ENCODE assay signal across 26 cellular contexts in genomic region chr3:102016417-102016816, GRCh38.
"Had no signal": no experiment of that assay in that cellular context is flagged by ENCODE, and none has a peak within 500 bp of the region (broad histone marks: within the 10 kb centered on the region; RNA-seq: fewer than 3 reads in every experiment).

No MANE protein-coding gene starts in this region.

- H3K4me3 ChIP-seq: esophagus squamous epithelium, heart right ventricle, left ventricle myocardium inferior, lower lobe of right lung, ovary, psoas muscle, sigmoid colon, thoracic aorta, tibial nerve, upper lobe of left lung had no signal

- H3K27ac ChIP-seq: esophagus squamous epithelium, heart right ventricle, left ventricle myocardium inferior, lower lobe of right lung, ovary, psoas muscle, sigmoid colon, thoracic aorta, tibial nerve, upper lobe of left lung had no signal

- DNase-seq: cortex of kidney; effector memory CD8-positive, alpha-beta T cell; erythroblast; esophagus squamous epithelium; foreskin melanocyte; glutamatergic neuron; heart right ventricle; hippocampal formation; left cardiac atrium; left ventricle myocardium inferior; lower lobe of right lung; naive thymus-derived CD8-positive, alpha-beta T cell; nephron progenitor cell; nucleus accumbens; ovary; posterior cingulate gyrus; psoas muscle; right cardiac atrium; sigmoid colon; stimulated activated CD4-positive, alpha-beta T cell treated with anti-CD3 and anti-CD28 coated beads, Interleukin-2, amount 100 ng/mL, for 24 hours; stimulated activated CD4-positive, alpha-beta T cell treated with anti-CD3 and anti-CD28 coated beads, Interleukin-4, amount 100 ng/mL, for 24 hours; upper lobe of left lung had no signal

- H3K9me3 Mint-ChIP-seq: effector memory CD8-positive, alpha-beta T cell; stimulated activated effector memory CD8-positive, alpha-beta T cell treated with anti-CD3 and anti-CD28 coated beads, Interleukin-12 subunit alpha, Interleukin-12 subunit beta, amount 100 ng/mL, for 72 hours had no signal

- H3K36me3 ChIP-seq: esophagus squamous epithelium, heart right ventricle, left ventricle myocardium inferior, lower lobe of right lung, ovary, sigmoid colon, thoracic aorta, tibial nerve, upper lobe of left lung had no signal

- ATAC-seq: effector memory CD8-positive, alpha-beta T cell; heart right ventricle; left cardiac atrium; lower lobe of right lung; naive thymus-derived CD8-positive, alpha-beta T cell; psoas muscle; right cardiac atrium; stimulated activated effector memory CD8-positive, alpha-beta T cell treated with anti-CD3 and anti-CD28 coated beads, Interleukin-12 subunit alpha, Interleukin-12 subunit beta, amount 100 ng/mL, for 72 hours had no signal

- H3K9me3 ChIP-seq: lower lobe of right lung, ovary, thoracic aorta had no signal

- H3K4me1 Mint-ChIP-seq: nephron progenitor cell; stimulated activated effector memory CD8-positive, alpha-beta T cell treated with anti-CD3 and anti-CD28 coated beads, Interleukin-12 subunit alpha, Interleukin-12 subunit beta, amount 100 ng/mL, for 72 hours had no signal

- H3K36me3 Mint-ChIP-seq: stimulated activated effector memory CD8-positive, alpha-beta T cell treated with anti-CD3 and anti-CD28 coated beads, Interleukin-12 subunit alpha, Interleukin-12 subunit beta, amount 100 ng/mL, for 72 hours had no signal

- H3K27me3 ChIP-seq: esophagus squamous epithelium, heart right ventricle, ovary, sigmoid colon, tibial nerve, upper lobe of left lung had no signal

- H3K27me3 Mint-ChIP-seq: naive thymus-derived CD8-positive, alpha-beta T cell had no signal

- H3K4me1 ChIP-seq: esophagus squamous epithelium, left ventricle myocardium inferior, psoas muscle, sigmoid colon, tibial nerve, upper lobe of left lung had no signal

- H3K4me3 Mint-ChIP-seq: effector memory CD8-positive, alpha-beta T cell; nephron progenitor cell; stimulated activated effector memory CD8-positive, alpha-beta T cell treated with anti-CD3 and anti-CD28 coated beads, Interleukin-12 subunit alpha, Interleukin-12 subunit beta, amount 100 ng/mL, for 72 hours; stimulated activated naive CD8-positive, alpha-beta T cell treated with anti-CD3 and anti-CD28 coated beads, Interleukin-15, Interleukin-2, amounts not matched to agents 100 ng/mL and 50 ng/mL, for 24 hours had no signal

- H3K27ac Mint-ChIP-seq: effector memory CD8-positive, alpha-beta T cell; nephron progenitor cell; stimulated activated effector memory CD8-positive, alpha-beta T cell treated with anti-CD3 and anti-CD28 coated beads, Interleukin-12 subunit alpha, Interleukin-12 subunit beta, amount 100 ng/mL, for 72 hours; stimulated activated naive CD8-positive, alpha-beta T cell treated with anti-CD3 and anti-CD28 coated beads, Interleukin-15, Interleukin-2, amounts not matched to agents 100 ng/mL and 50 ng/mL, for 24 hours had no signal
